8 cellular contexts compared by ENCODE assay signal in genomic region chr9:34701023-34701768, GRCh38. TPM values are rescaled to one million over a fixed set of nuclear protein-coding genes. Genes with fewer than 3 reads are reported as not detected.
DNase-seq lines count a peak whose midpoint lies in the region; TF ChIP-seq lines count a peak whose summit lies in the region.

No MANE protein-coding gene starts in this region.

- H4K20me1 ChIP-seq in OCI-LY3 (ENCODE audit: insufficient read depth, low read length) (no peaks in the 10 kb centered on the region), fibroblast of lung (ENCODE audit: control insufficient read depth, extremely low read depth, insufficient read depth, low read length) (no peaks in the 10 kb centered on the region)

- H3K36me3 ChIP-seq in OCI-LY3 (replicated peaks; ENCODE audit: low read depth, low read length): no peaks in the 10 kb centered on the region
- H3K36me3 ChIP-seq in fibroblast of lung (ENCODE audit: control insufficient read depth, insufficient read depth, low read length): no peaks in the 10 kb centered on the region

- H3K27me3 ChIP-seq in HL-60 (ENCODE audit: insufficient read depth, poor library complexity, severe bottlenecking) (peaks cover 10% of the 10 kb centered on the region), OCI-LY3 (ENCODE audit: low read depth, low read length) (peaks cover 16% of the 10 kb centered on the region), fibroblast of lung (ENCODE audit: control insufficient read depth, insufficient read depth, low read length) (peaks cover 3% of the 10 kb centered on the region)

- H3K9me3 ChIP-seq in OCI-LY3 (ENCODE audit: insufficient read depth, low read length): no peaks in the 10 kb centered on the region
- H3K9me3 ChIP-seq in fibroblast of lung (ENCODE audit: control insufficient read depth, insufficient read depth, low read depth, low read length): no peaks in the 10 kb centered on the region

- TF ChIP-seq CTCF in HL-60 (IDR thresholded peaks at IDR 0.05; ENCODE audit: insufficient read depth, low read length): peak; percentile 24
- TF ChIP-seq CTCF in OCI-LY3 (IDR thresholded peaks at IDR 0.05; ENCODE audit: low read depth, low read length): peak; percentile 78
- peak; percentile 71 to 81 for TF ChIP-seq CTCF in fibroblast of lung (conservative IDR thresholded peaks at IDR 0.05 in 1 of 2, IDR thresholded peaks at IDR 0.05 in 1 of 2; ENCODE audit: low read depth in 1 of 2, low read length in 2 of 2)

- peak overlapping the region; percentile 32; the same call in 1 of the 2 replicates for H3K9ac ChIP-seq in OCI-LY3 (ENCODE audit: low read length)
- H3K9ac ChIP-seq in fibroblast of lung (ENCODE audit: insufficient read depth, low read length): peak overlapping the region; percentile 26

- DNase-seq in Daoy (ENCODE audit: low read depth) (peak; percentile 85), HL-60 (ENCODE audit: low read depth in 1 of 2, low spot score in 1 of 2) (peak; percentile 29 to 53), activated T-helper 1 cell treated with Interleukin-2 at 50 U/mL for 16 hours (ENCODE audit: low read depth) (peak; percentile 58), fibroblast of lung (ENCODE audit: low read depth in 2 of 2) (peak; percentile 38 to 48), myocyte (ENCODE audit: low read depth) (peak; percentile 79), RKO (ENCODE audit: low spot score) (no peak)
- DNase-seq in stimulated activated CD8-positive, alpha-beta memory T cell treated with anti-CD3 and anti-CD28 coated beads, Interleukin-4, amount 100 ng/mL, for 48 hours: peak; percentile 91

- H2AFZ ChIP-seq in OCI-LY3 (ENCODE audit: low read depth, low read length) (peak overlapping the region; percentile 55), fibroblast of lung (ENCODE audit: low read length) (peak overlapping the region; percentile 39)

- H3K79me2 ChIP-seq in OCI-LY3 (ENCODE audit: low read length) (no peaks in the 10 kb centered on the region), fibroblast of lung (ENCODE audit: control insufficient read depth, insufficient read depth, low read length) (no peaks in the 10 kb centered on the region)

- H3K4me2 ChIP-seq in OCI-LY3 (ENCODE audit: low read length) (peak overlapping the region; percentile 100), fibroblast of lung (ENCODE audit: extremely low read depth, insufficient read depth, low read length) (peak overlapping the region; percentile 80)

- no peaks in the 10 kb centered on the region for H3K4me1 ChIP-seq in OCI-LY3 (ENCODE audit: low read length)
- H3K4me1 ChIP-seq in fibroblast of lung (ENCODE audit: control insufficient read depth, extremely low read depth, insufficient read depth, low read length): no peaks in the 10 kb centered on the region

- H3K4me3 ChIP-seq in HL-60 (replicated peaks; ENCODE audit: insufficient read depth, low read length) (peak overlapping the region; percentile 35), OCI-LY3 (ENCODE audit: low read length) (peak overlapping the region; percentile 81), fibroblast of lung (replicated peaks in 1 of 4; ENCODE audit: control extremely low read depth in 1 of 4, insufficient read depth in 1 of 4, low read depth in 3 of 4, low read length in 4 of 4) (peak overlapping the region; percentile 51 to 74 (median 66))

- H3K27ac ChIP-seq in HL-60 (replicated peaks): no peak overlapping the region
- H3K27ac ChIP-seq in OCI-LY3 (ENCODE audit: low read length): no peak overlapping the region
- no peak overlapping the region for H3K27ac ChIP-seq in fibroblast of lung (ENCODE audit: insufficient read depth, low read length)

RNA-seq across cellular contexts. Expression of gene CCL21, which starts 8.7 kb away (rescaled TPM):
- total RNA-seq in Daoy (2014; rRNA removed; shearing (Covaris generic)): not detected in 2 replicates
- total RNA-seq in fibroblast of lung (not detected in 2 replicates), myocyte (not detected in 2 replicates)
- polyA plus RNA-seq in fibroblast of lung: not detected in 2 replicates
- not detected in 2 replicates for polyA plus RNA-seq in fibroblast of lung (2012)
- polyA minus RNA-seq in fibroblast of lung (ENCODE audit: low replicate concordance): not detected in 2 replicates
- not detected for polyA plus RNA-seq in myocyte (2012)

RNA-seq across cellular contexts. Expression of gene CCL19, which starts 10.1 kb away (rescaled TPM):
- not detected in 2 replicates for total RNA-seq in Daoy (2014; rRNA removed; shearing (Covaris generic))
- total RNA-seq in fibroblast of lung (not detected in 2 replicates), myocyte (not detected in 2 replicates)
- not detected in 2 replicates for polyA plus RNA-seq in fibroblast of lung
- not detected in 2 replicates for polyA plus RNA-seq in fibroblast of lung (2012)
- polyA minus RNA-seq in fibroblast of lung (ENCODE audit: low replicate concordance): not detected in 2 replicates
- not detected for polyA plus RNA-seq in myocyte (2012)

RNA-seq across cellular contexts. Expression of gene CCL27, which starts 38.7 kb away (rescaled TPM):
- total RNA-seq in Daoy (2014; rRNA removed; shearing (Covaris generic)): not detected in 2 replicates
- total RNA-seq in fibroblast of lung (0.26 TPM in 1 of 2 replicates, not detected in the other), myocyte (not detected in 2 replicates)
- polyA plus RNA-seq in fibroblast of lung: 0.09 TPM in 1 of 2 replicates, not detected in the other
- polyA plus RNA-seq in fibroblast of lung (2012): 0.23 TPM in 1 of 2 replicates, not detected in the other
- not detected in 2 replicates for polyA minus RNA-seq in fibroblast of lung (ENCODE audit: low replicate concordance)
- polyA plus RNA-seq in myocyte (2012): 0.38 TPM

RNA-seq across cellular contexts. Expression of gene IL11RA, which starts 49.2 kb away (rescaled TPM):
- 6.1 and 9.0 TPM in 2 replicates for total RNA-seq in Daoy (2014; rRNA removed; shearing (Covaris generic))
- total RNA-seq in fibroblast of lung (6.9 and 8.2 TPM in 2 replicates), myocyte (11.8 and 16.0 TPM in 2 replicates)
- 3.1 and 5.0 TPM in 2 replicates for polyA plus RNA-seq in fibroblast of lung
- polyA plus RNA-seq in fibroblast of lung (2012): 5.8 and 6.1 TPM in 2 replicates
- 3.9 and 8.7 TPM in 2 replicates for polyA minus RNA-seq in fibroblast of lung (ENCODE audit: low replicate concordance)
- polyA plus RNA-seq in myocyte (2012): 15.5 TPM

RNA-seq across cellular contexts. Expression of gene GALT, which starts 54.7 kb away (rescaled TPM):
- 8.2 and 20.2 TPM in 2 replicates for total RNA-seq in Daoy (2014; rRNA removed; shearing (Covaris generic))
- total RNA-seq in fibroblast of lung (27.2 and 29.1 TPM in 2 replicates), myocyte (22.9 and 24.0 TPM in 2 replicates)
- polyA plus RNA-seq in fibroblast of lung: 13.9 and 20.1 TPM in 2 replicates
- polyA plus RNA-seq in fibroblast of lung (2012): 16.8 and 22.7 TPM in 2 replicates
- 14.0 and 32.5 TPM in 2 replicates for polyA minus RNA-seq in fibroblast of lung (ENCODE audit: low replicate concordance)
- 32.7 TPM for polyA plus RNA-seq in myocyte (2012)

Comparison
In these comparisons a context has a peak if more than half of its experiments do, and no peak if none do; other contexts are left out.
1. CTCF ChIP-seq: peak in every context shown above with its lines; median percentile 78 in OCI-LY3; 76 in fibroblast of lung; 24 in HL-60.